8 cellular contexts compared by ENCODE assay signal in the genomic region with DNA sequence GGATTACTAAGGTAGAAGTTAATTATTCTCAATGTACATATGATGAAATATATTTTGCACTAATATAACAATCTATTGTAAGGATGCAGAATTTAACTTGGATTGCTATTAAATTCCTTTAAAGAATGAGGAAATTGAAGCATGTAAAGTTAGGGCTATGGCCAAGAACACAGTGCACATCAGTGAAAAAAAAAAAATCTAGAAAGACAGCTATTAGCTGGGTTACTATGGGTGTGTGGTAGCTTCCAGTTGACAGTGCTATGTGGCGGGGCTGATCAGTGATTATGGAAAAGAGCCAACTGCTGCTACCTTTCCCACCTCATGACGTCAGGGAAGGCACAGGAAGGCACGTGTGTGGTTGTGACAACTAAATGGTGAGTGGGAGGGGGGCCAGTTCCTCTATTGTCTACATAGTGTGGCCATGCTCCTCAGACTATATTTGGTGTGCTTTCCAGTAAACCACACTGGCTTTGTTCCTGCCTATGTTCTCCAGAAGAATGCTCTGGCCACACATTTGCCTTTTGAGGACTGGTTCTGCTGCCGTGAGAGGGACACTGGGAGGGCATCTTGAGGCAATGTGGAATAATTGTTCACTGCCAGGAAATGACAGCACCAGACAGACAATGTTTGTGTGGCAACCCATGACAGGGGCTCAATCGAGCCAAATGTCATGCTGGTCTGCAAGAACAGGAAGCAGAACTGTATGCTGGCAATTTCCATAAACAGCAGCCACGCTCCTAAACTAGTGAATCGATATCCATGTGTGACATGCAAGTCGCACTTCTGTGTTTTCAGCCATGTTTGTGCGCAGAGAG. TPM values are rescaled to one million over a fixed set of nuclear protein-coding genes. Genes with fewer than 3 reads are reported as not detected.
DNase-seq lines count a peak whose midpoint lies in the region; ATAC-seq lines count a peak whose summit lies in the region.

No MANE protein-coding gene starts in this region.

- H3K4me3 Mint-ChIP-seq in immature natural killer cell: peak overlapping the region; percentile 14 to 59 (median 43)

- H3K4me1 Mint-ChIP-seq in immature natural killer cell: peaks cover 55 to 64% of the 10 kb centered on the region in 2 donors

- DNase-seq in KG1 (lab: John Stamatoyannopoulos, UW) (peak; percentile 77), SKM-1 treated with dmso at 0.1 percent for 144 hours (lab: John Stamatoyannopoulos, UW; ENCODE audit: unreplicated experiment) (peak; percentile 99), anterior cingulate cortex (lab: John Stamatoyannopoulos, UW) (peak in 30 of 58 donors; percentile 5 to 75 (median 19)), immature natural killer cell (peak; percentile 70 to 81 (median 79)), cortex of kidney (lab: John Stamatoyannopoulos, UW) (no peak), middle frontal gyrus (ENCODE audit: extremely low spot score, low spot score) (no peak)
- DNase-seq in stimulated activated CD4-positive, alpha-beta T cell treated with anti-CD3 and anti-CD28 coated beads, Interleukin-2, amount 100 ng/mL, for 4 hours (ENCODE audit: low read depth): peak; percentile 18

- peaks cover 17 to 24% (median 18%) of the 10 kb centered on the region in 3 donors for H3K27me3 Mint-ChIP-seq in immature natural killer cell (ENCODE audit: low read depth in 3 of 3)

- peak overlapping the region; percentile 88 to 100 (median 100) for H3K27ac Mint-ChIP-seq in immature natural killer cell

- peak; percentile 31 for ATAC-seq in GM18907 (IDR thresholded peaks at IDR 0.05; ENCODE audit: unreplicated experiment)

- H3K9me3 Mint-ChIP-seq in immature natural killer cell: no peaks in the 10 kb centered on the region

- H3K36me3 Mint-ChIP-seq in immature natural killer cell: no peaks in the 10 kb centered on the region

RNA-seq across cellular contexts. Expression of a gene that starts 2.9 kb away (rescaled TPM):
- 10 to 100 TPM; 13.5 to 18.9 (median 15.8) TPM for polyA plus RNA-seq in immature natural killer cell

Comparison
In these comparisons a context has a peak if more than half of its experiments do, and no peak if none do; other contexts are left out.
1. DNase-seq: peak in KG1 (single experiment), SKM-1 treated with dmso at 0.1 percent for 144 hours (single experiment), anterior cingulate cortex (30 of 58), immature natural killer cell (3 of 3) and stimulated activated CD4-positive, alpha-beta T cell treated with anti-CD3 and anti-CD28 coated beads, Interleukin-2, amount 100 ng/mL, for 4 hours (single experiment); none in cortex of kidney (single experiment) and middle frontal gyrus (single experiment).